Comparison of ENCODE assay signal across 9 cellular contexts in genomic region chr3:31462050-31462569, GRCh38.
A peak's percentile ranks its signal among the peaks of the same experiment; 100 is the strongest.
DNase-seq lines count a peak whose midpoint lies in the region; ATAC-seq, FAIRE-seq and TF ChIP-seq lines count a peak whose summit lies in the region.
"Had no signal": no experiment of that assay in that cellular context is flagged by ENCODE, and none has a peak within 500 bp of the region (broad histone marks: within the 10 kb centered on the region; RNA-seq: fewer than 3 reads in every experiment).

No MANE protein-coding gene starts in this region.

- POLR2A ChIA-PET in naive thymus-derived CD8-positive, alpha-beta T cell (lab: Charles Lee): interaction anchor here (1.0 to 6.9 kb wide), 5 partner anchors 54 to 238 kb away, joined by 3 to 108 read pairs (median 3); partner anchors contain the start of gene STT3B

- no peak for TF ChIP-seq POLR2A in GM12892 (IDR thresholded peaks at IDR 0.05; ENCODE audit: low read depth, low read length)

- H3K4me3 Mint-ChIP-seq in naive thymus-derived CD8-positive, alpha-beta T cell: peak overlapping the region; percentile 65 to 88 (median 74)

- H3K27me3 Mint-ChIP-seq in naive thymus-derived CD8-positive, alpha-beta T cell: no peaks in the 10 kb centered on the region

- no peaks in the 10 kb centered on the region for H3K36me3 Mint-ChIP-seq in naive thymus-derived CD8-positive, alpha-beta T cell

- ATAC-seq in GM21717 (IDR thresholded peaks at IDR 0.05; ENCODE audit: unreplicated experiment) (peak; percentile 86), Right ventricle myocardium inferior (no peak)
- ATAC-seq in naive thymus-derived CD8-positive, alpha-beta T cell: peak; percentile 87 to 93

- H3K27ac Mint-ChIP-seq in naive thymus-derived CD8-positive, alpha-beta T cell: peak overlapping the region; percentile 94 to 99 (median 96)

- H3K27ac ChIP-seq in substantia nigra (ENCODE audit: low read depth, low read length, poor library complexity, severe bottlenecking): no peak overlapping the region
- H3K27ac ChIP-seq: epithelial cell of prostate had no signal

- peaks cover 33 to 73% (median 64%) of the 10 kb centered on the region in 4 donors for H3K4me1 Mint-ChIP-seq in naive thymus-derived CD8-positive, alpha-beta T cell

- intact Hi-C loops in Right ventricle myocardium inferior (cut with DNase I): no loop called here

- DNase-seq in GM12892 (ENCODE audit: insufficient read length): peak; percentile 11
- peak; percentile 42 for DNase-seq in LoVo (ENCODE audit: low spot score)
- DNase-seq in activated T-cell treated with anti-CD3 and anti-CD28 coated beads, Interleukin-2, amount 50 U/mL, for 1 hour: peak; percentile 35
- DNase-seq in naive thymus-derived CD8-positive, alpha-beta T cell: peak in 9 of 10 donors; percentile 22 to 89 (median 75)
- DNase-seq in NCI-H128 (lab: John Stamatoyannopoulos, UW; ENCODE audit: unreplicated experiment): no peak
- no peak for DNase-seq in Right ventricle myocardium inferior (ENCODE audit: missing footprints)
- no peak for DNase-seq in substantia nigra (lab: John Stamatoyannopoulos, UW)

- FAIRE-seq in GM12892 (lab: Jason Lieb, UNC): peak; percentile 68

- H3K9me3 Mint-ChIP-seq in naive thymus-derived CD8-positive, alpha-beta T cell: no peaks in the 10 kb centered on the region

Comparison
In these comparisons a context has a peak if more than half of its experiments do, and no peak if none do; other contexts are left out.
1. DNase-seq: peak in GM12892 (single experiment), LoVo (single experiment), activated T-cell treated with anti-CD3 and anti-CD28 coated beads, Interleukin-2, amount 50 U/mL, for 1 hour (single experiment) and naive thymus-derived CD8-positive, alpha-beta T cell (9 of 10); none in NCI-H128 (single experiment), Right ventricle myocardium inferior (single experiment) and substantia nigra (0 of 49).